8 cellular contexts compared by ENCODE assay signal in genomic region chr3:27666708-27667107, GRCh38. TPM values are rescaled to one million over a fixed set of nuclear protein-coding genes. Genes with fewer than 3 reads are reported as not detected.
DNase-seq lines count a peak whose midpoint lies in the region; ATAC-seq and TF ChIP-seq lines count a peak whose summit lies in the region.

No MANE protein-coding gene starts in this region.

- peak; percentile 5 for DNase-seq in DMS79 treated with DMSO at 0.1 percent for 48 hours (lab: John Stamatoyannopoulos, UW)
- no peak for DNase-seq in DMS79 (lab: John Stamatoyannopoulos, UW)
- DNase-seq in SKM-1 treated with dmso at 0.1 percent for 144 hours (lab: John Stamatoyannopoulos, UW; ENCODE audit: unreplicated experiment), result peak; percentile 89
- DNase-seq in fibroblast of peridontal ligament (ENCODE audit: extremely low read depth), result peak; percentile 91
- no peak for DNase-seq in cortex of kidney (lab: John Stamatoyannopoulos, UW)

- TF ChIP-seq RAD21 in neural cell (conservative IDR thresholded peaks at IDR 0.05), result peak; percentile 59

- no peak overlapping the region for H3K9ac ChIP-seq in neural cell (ENCODE audit: low read length)

- no peaks in the 10 kb centered on the region for H3K79me2 ChIP-seq in neural cell (replicated peaks; ENCODE audit: insufficient read depth, low read length)

- no peaks in the 10 kb centered on the region for H3K9me3 ChIP-seq in neural cell (ENCODE audit: low read length)

- peak; percentile 58 for TF ChIP-seq CTCF in neural cell (IDR thresholded peaks at IDR 0.05; ENCODE audit: poor library complexity, severe bottlenecking)

- no peaks in the 10 kb centered on the region for H3F3A ChIP-seq in neural cell (ENCODE audit: insufficient read depth, low read length, poor library complexity, severe bottlenecking)

- peak overlapping the region; percentile 23 for H3K4me3 ChIP-seq in neural cell (ENCODE audit: low read length)

- peak; percentile 25 for TF ChIP-seq EP300 in neural cell (conservative IDR thresholded peaks at IDR 0.05; ENCODE audit: poor library complexity, severe bottlenecking)

- H3K36me3 ChIP-seq in neural cell (ENCODE audit: insufficient read depth, low read length), result no peaks in the 10 kb centered on the region

- no peak overlapping the region for H2AFZ ChIP-seq in neural cell (ENCODE audit: low read depth, low read length)

- H3K27me3 ChIP-seq in neural cell (ENCODE audit: insufficient read depth, low read depth, low read length), result no peaks in the 10 kb centered on the region

- H4K20me1 ChIP-seq in neural cell (ENCODE audit: insufficient read depth), result no peaks in the 10 kb centered on the region

- ATAC-seq in HG03103 (IDR thresholded peaks at IDR 0.05; ENCODE audit: low read depth, unreplicated experiment) (peak; percentile 40), GM21619 (IDR thresholded peaks at IDR 0.05; ENCODE audit: unreplicated experiment) (no peak)

- H3K4me2 ChIP-seq in neural cell (ENCODE audit: low read length), result peak overlapping the region; percentile 27

- H3K9me2 ChIP-seq in neural cell (ENCODE audit: insufficient read depth, low read length), result no peaks in the 10 kb centered on the region

- no peak overlapping the region for H3K27ac ChIP-seq in neural cell (ENCODE audit: low read length)

TF ChIP-seq in neural cell, 6 proteins besides CTCF, POLR2A, EP300 and RAD21:
- TF ChIP-seq TAF1 (IDR thresholded peaks at IDR 0.05; ENCODE audit: low read depth) (no peak), EZH2 (IDR thresholded peaks at IDR 0.05; ENCODE audit: borderline replicate concordance, insufficient read depth, low read length, poor library complexity, severe bottlenecking) (no peak), MXI1 (conservative IDR thresholded peaks at IDR 0.05; ENCODE audit: poor library complexity, severe bottlenecking) (peak; percentile 83), POLR2AphosphoS5 (IDR thresholded peaks at IDR 0.05) (no peak), REST (IDR thresholded peaks at IDR 0.05; ENCODE audit: borderline replicate concordance) (no peak), SMC3 (conservative IDR thresholded peaks at IDR 0.05; ENCODE audit: poor library complexity) (peak; percentile 58)

RNA-seq across cellular contexts. Expression of gene EOMES, which starts 55.4 kb away (rescaled TPM):
- 0.24 TPM in 1 of 2 replicates, not detected in the other for polyA plus RNA-seq in neural cell
- 0.24 TPM in 1 of 2 replicates, not detected in the other for polyA minus RNA-seq in neural cell

Comparison
In these comparisons a context has a peak if more than half of its experiments do, and no peak if none do; other contexts are left out.
1. DNase-seq: peak in DMS79 treated with DMSO at 0.1 percent for 48 hours (single experiment), SKM-1 treated with dmso at 0.1 percent for 144 hours (single experiment) and fibroblast of peridontal ligament (single experiment); none in DMS79 (single experiment) and cortex of kidney (single experiment).